10 cellular contexts compared by ENCODE assay signal in genomic region chr5:151130922-151131891, GRCh38. TPM values are rescaled to one million over a fixed set of nuclear protein-coding genes. Genes with fewer than 3 reads are reported as not detected.
A peak's percentile ranks its signal among the peaks of the same experiment; 100 is the strongest.
DNase-seq lines count a peak whose midpoint lies in the region; ATAC-seq and TF ChIP-seq lines count a peak whose summit lies in the region.
"Had no signal": no experiment of that assay in that cellular context is flagged by ENCODE, and none has a peak within 500 bp of the region (broad histone marks: within the 10 kb centered on the region; RNA-seq: fewer than 3 reads in every experiment).

No MANE protein-coding gene starts in this region.

- TF ChIP-seq CTCF in Calu3 (IDR thresholded peaks at IDR 0.05; ENCODE audit: unreplicated experiment): no peak
- no peak for TF ChIP-seq CTCF in mucosa of descending colon (IDR thresholded peaks at IDR 0.05)
- TF ChIP-seq CTCF in neural progenitor cell (IDR thresholded peaks at IDR 0.05): no peak

- H3K4me3 ChIP-seq in BLaER1: no peak overlapping the region
- H3K4me3 ChIP-seq in mucosa of descending colon: no peak overlapping the region
- no peak overlapping the region for H3K4me3 ChIP-seq in neural progenitor cell

- H3K9ac ChIP-seq in BLaER1: no peak overlapping the region
- no peak overlapping the region for H3K9ac ChIP-seq in neural progenitor cell

- H4K20me1 ChIP-seq in BLaER1: no peaks in the 10 kb centered on the region
- H4K20me1 ChIP-seq in neural progenitor cell (ENCODE audit: low read depth): no peaks in the 10 kb centered on the region

- ATAC-seq in mucosa of descending colon: peak; percentile 80
- ATAC-seq: sciatic nerve had no signal

- H3K27me3 ChIP-seq in BLaER1 (no peaks in the 10 kb centered on the region), neural progenitor cell (no peaks in the 10 kb centered on the region)

- H3K27me3 Mint-ChIP-seq in Calu3 (ENCODE audit: unreplicated experiment): no peaks in the 10 kb centered on the region
- no peaks in the 10 kb centered on the region for H3K27me3 Mint-ChIP-seq in activated T-helper 2 cell treated with anti-CD3 and anti-CD28 coated beads, Interferon-gamma antibody, Interleukin-2, Interleukin-4, amounts not matched to agents 10 μg/mL and 5 μg/mL and 100 μg/mL, durations not matched to agents 14 hours and 24 hours and 36 hours (ENCODE audit: low read depth)
- no peaks in the 10 kb centered on the region for H3K27me3 Mint-ChIP-seq in neural progenitor cell (ENCODE audit: insufficient read depth, low read depth)

- no peak overlapping the region for H2AFZ ChIP-seq in neural progenitor cell (replicated peaks)

- H3K9me3 ChIP-seq in BLaER1 (no peaks in the 10 kb centered on the region), mucosa of descending colon (no peaks in the 10 kb centered on the region), neural progenitor cell (ENCODE audit: low read depth) (no peaks in the 10 kb centered on the region)

- no peaks in the 10 kb centered on the region for H3K4me1 Mint-ChIP-seq in Calu3 (ENCODE audit: low read depth, unreplicated experiment)
- H3K4me1 Mint-ChIP-seq in activated T-helper 2 cell treated with anti-CD3 and anti-CD28 coated beads, Interferon-gamma antibody, Interleukin-2, Interleukin-4, amounts not matched to agents 10 μg/mL and 5 μg/mL and 100 μg/mL, durations not matched to agents 14 hours and 24 hours and 36 hours (ENCODE audit: low read depth): peaks cover 40% of the 10 kb centered on the region
- H3K4me1 Mint-ChIP-seq in neural progenitor cell: peaks cover 8% of the 10 kb centered on the region

- H3K27ac Mint-ChIP-seq in Calu3 (ENCODE audit: unreplicated experiment) (no peak overlapping the region), neural progenitor cell (no peak overlapping the region)
- peak overlapping the region; percentile 31 for H3K27ac Mint-ChIP-seq in activated T-helper 2 cell treated with anti-CD3 and anti-CD28 coated beads, Interferon-gamma antibody, Interleukin-2, Interleukin-4, amounts not matched to agents 10 μg/mL and 5 μg/mL and 100 μg/mL, durations not matched to agents 14 hours and 24 hours and 36 hours

- H3K4me3 Mint-ChIP-seq in Calu3 (ENCODE audit: low read depth, unreplicated experiment): no peak overlapping the region
- H3K4me3 Mint-ChIP-seq in activated T-helper 2 cell treated with anti-CD3 and anti-CD28 coated beads, Interferon-gamma antibody, Interleukin-2, Interleukin-4, amounts not matched to agents 10 μg/mL and 5 μg/mL and 100 μg/mL, durations not matched to agents 14 hours and 24 hours and 36 hours (ENCODE audit: low read depth): no peak overlapping the region
- no peak overlapping the region for H3K4me3 Mint-ChIP-seq in neural progenitor cell

- H3K4me1 ChIP-seq in BLaER1: peaks cover 23% of the 10 kb centered on the region
- H3K4me1 ChIP-seq in mucosa of descending colon (ENCODE audit: low read depth): peaks cover 2% of the 10 kb centered on the region
- H3K4me1 ChIP-seq in neural progenitor cell: peaks cover 4% of the 10 kb centered on the region

- no TSS peak for BruUV-seq in Calu3 (replicated peaks; lab: Mats Ljungman, UMichigan)

- H3K36me3 Mint-ChIP-seq in Calu3 (ENCODE audit: insufficient read depth, unreplicated experiment) (no peaks in the 10 kb centered on the region), neural progenitor cell (peaks cover 37% of the 10 kb centered on the region)
- H3K36me3 Mint-ChIP-seq in activated T-helper 2 cell treated with anti-CD3 and anti-CD28 coated beads, Interferon-gamma antibody, Interleukin-2, Interleukin-4, amounts not matched to agents 10 μg/mL and 5 μg/mL and 100 μg/mL, durations not matched to agents 14 hours and 24 hours and 36 hours (ENCODE audit: low read depth): peaks cover 95% of the 10 kb centered on the region

- H3K79me2 ChIP-seq in neural progenitor cell (ENCODE audit: low read depth): no peaks in the 10 kb centered on the region

- H3K27ac ChIP-seq in BLaER1: peak overlapping the region; percentile 21; the same call in 1 of the 2 replicates
- H3K27ac ChIP-seq in neural progenitor cell: no peak overlapping the region

- H3F3A ChIP-seq in neural progenitor cell (ENCODE audit: low read depth): no peaks in the 10 kb centered on the region

- H3K36me3 ChIP-seq in BLaER1 (peaks cover 93% of the 10 kb centered on the region), mucosa of descending colon (ENCODE audit: low read depth) (no peaks in the 10 kb centered on the region), neural progenitor cell (no peaks in the 10 kb centered on the region)

- intact Hi-C loops in Calu3 (cut with micrococcal nuclease; ENCODE audit: unreplicated experiment): no loop called here
- intact Hi-C loops in activated T-helper 2 cell treated with anti-CD3 and anti-CD28 coated beads, Interferon-gamma antibody, Interleukin-2, Interleukin-4, amounts not matched to agents 10 μg/mL and 5 μg/mL and 100 μg/mL, durations not matched to agents 14 hours and 24 hours and 36 hours (cut with micrococcal nuclease): no loop called here
- intact Hi-C loops in mucosa of descending colon (cut with DNase I, micrococcal nuclease): no loop called here

- DNase-seq in Calu3 (peak; percentile 64), mucosa of descending colon (peak in 1 of 3 donors; percentile 53), NCI-H2171 (lab: John Stamatoyannopoulos, UW) (no peak), NK-92 (lab: John Stamatoyannopoulos, UW; ENCODE audit: unreplicated experiment) (no peak), neural progenitor cell (ENCODE audit: low spot score) (no peak), activated gamma-delta T cell (lab: John Stamatoyannopoulos, UW) (no peak)
- no peak for DNase-seq in activated T-helper 2 cell treated with anti-CD3 and anti-CD28 coated beads, Interferon-gamma antibody, Interleukin-2, Interleukin-4, amounts not matched to agents 10 μg/mL and 5 μg/mL and 100 μg/mL, durations not matched to agents 14 hours and 24 hours and 36 hours (ENCODE audit: low spot score)
- DNase-seq: hypothalamus had no signal

- H3K9me3 Mint-ChIP-seq in Calu3 (ENCODE audit: low read depth, unreplicated experiment) (no peaks in the 10 kb centered on the region), neural progenitor cell (no peaks in the 10 kb centered on the region)
- no peaks in the 10 kb centered on the region for H3K9me3 Mint-ChIP-seq in activated T-helper 2 cell treated with anti-CD3 and anti-CD28 coated beads, Interferon-gamma antibody, Interleukin-2, Interleukin-4, amounts not matched to agents 10 μg/mL and 5 μg/mL and 100 μg/mL, durations not matched to agents 14 hours and 24 hours and 36 hours

- H3K4me2 ChIP-seq in BLaER1: peak overlapping the region; percentile 70
- H3K4me2 ChIP-seq in neural progenitor cell: no peak overlapping the region

- CTCF ChIA-PET in Calu3 (lab: Charles Lee): interaction anchor here (0.6 to 2.4 kb wide), 4 partner anchors 11 to 316 kb away, joined by 3 to 15 read pairs (median 4); partner anchors contain the start of gene SLC36A1

RNA-seq across cellular contexts. Expression of gene ANXA6, which starts 26.4 kb away (rescaled TPM):
- 12.5 and 16.4 TPM in 2 replicates for total RNA-seq in Calu3 (2022)
- total RNA-seq in activated T-helper 2 cell treated with anti-CD3 and anti-CD28 coated beads, Interferon-gamma antibody, Interleukin-2, Interleukin-4, amounts not matched to agents 10 μg/mL and 5 μg/mL and 100 μg/mL, durations not matched to agents 14 hours and 24 hours and 36 hours: 560 and 569 TPM in 2 replicates
- total RNA-seq in mucosa of descending colon: 100 to 1,000 TPM in 1 of 3 donors, 10 to 100 TPM in 2; 21.4 to 180 (median 68.0) TPM
- 95.0 and 97.6 TPM in 2 replicates for total RNA-seq in neural progenitor cell (ENCODE audit: low replicate concordance)

RNA-seq across cellular contexts. Expression of gene TNIP1, which starts 50.4 kb away (rescaled TPM):
- 321 and 339 TPM in 2 replicates for total RNA-seq in Calu3 (2022)
- total RNA-seq in activated T-helper 2 cell treated with anti-CD3 and anti-CD28 coated beads, Interferon-gamma antibody, Interleukin-2, Interleukin-4, amounts not matched to agents 10 μg/mL and 5 μg/mL and 100 μg/mL, durations not matched to agents 14 hours and 24 hours and 36 hours: 473 and 477 TPM in 2 replicates
- total RNA-seq in mucosa of descending colon: 100 to 1,000 TPM; 140 to 218 (median 156) TPM
- 33.5 and 49.7 TPM in 2 replicates for total RNA-seq in neural progenitor cell (ENCODE audit: low replicate concordance)
